10 cellular contexts compared by ENCODE assay signal in genomic region chr14:101183376-101184103, GRCh38.
DNase-seq lines count a peak whose midpoint lies in the region; ATAC-seq and TF ChIP-seq lines count a peak whose summit lies in the region.
"Had no signal": no experiment of that assay in that cellular context is flagged by ENCODE, and none has a peak within 500 bp of the region (broad histone marks: within the 10 kb centered on the region; RNA-seq: fewer than 3 reads in every experiment).

No MANE protein-coding gene starts in this region.

- POLR2A ChIA-PET in GM10248 (lab: Yijun Ruan, JAX): no interaction called here
- POLR2A ChIA-PET in activated CD4-positive, alpha-beta T cell treated with anti-CD3 and anti-CD28 coated beads, Interleukin-2, amount 10 ng/mL, durations not matched to agents 7 days and 5 days (lab: Charles Lee): no interaction called here
- POLR2A ChIA-PET in activated CD8-positive, alpha-beta T cell treated with anti-CD3 and anti-CD28 coated beads, Interleukin-2, amount 10 ng/mL, durations not matched to agents 7 days and 5 days (lab: Charles Lee): no interaction called here

- TF ChIP-seq POLR2A in Peyer's patch (IDR thresholded peaks at IDR 0.05): no peak

- no peak overlapping the region for H3K4me3 Mint-ChIP-seq in progenitor cell of endocrine pancreas (ENCODE audit: low read depth)
- no peak overlapping the region for H3K4me3 Mint-ChIP-seq in activated CD4-positive, alpha-beta T cell treated with anti-CD3 and anti-CD28 coated beads, Interleukin-2, amount 10 ng/mL, durations not matched to agents 7 days and 5 days
- H3K4me3 Mint-ChIP-seq in activated CD8-positive, alpha-beta T cell treated with anti-CD3 and anti-CD28 coated beads, Interleukin-2, amount 10 ng/mL, durations not matched to agents 7 days and 5 days: no peak overlapping the region
- H3K4me3 Mint-ChIP-seq in T-helper 2 cell treated with Interferon-gamma antibody and Interleukin-4, amounts not matched to agents 5 μg/mL and 100 μg/mL, for 36 hours: no peak overlapping the region

- peaks cover 26% of the 10 kb centered on the region for H3K27me3 Mint-ChIP-seq in progenitor cell of endocrine pancreas
- no peaks in the 10 kb centered on the region for H3K27me3 Mint-ChIP-seq in activated CD4-positive, alpha-beta T cell treated with anti-CD3 and anti-CD28 coated beads, Interleukin-2, amount 10 ng/mL, durations not matched to agents 7 days and 5 days
- no peaks in the 10 kb centered on the region for H3K27me3 Mint-ChIP-seq in activated CD8-positive, alpha-beta T cell treated with anti-CD3 and anti-CD28 coated beads, Interleukin-2, amount 10 ng/mL, durations not matched to agents 7 days and 5 days (ENCODE audit: low read depth)
- H3K27me3 Mint-ChIP-seq in T-helper 2 cell treated with Interferon-gamma antibody and Interleukin-4, amounts not matched to agents 5 μg/mL and 100 μg/mL, for 36 hours (ENCODE audit: low read depth): no peaks in the 10 kb centered on the region

- no peak for ATAC-seq in activated CD8-positive, alpha-beta T cell treated with anti-CD3 and anti-CD28 coated beads, Interleukin-2, amount 10 ng/mL, durations not matched to agents 7 days and 5 days

- TF ChIP-seq CTCF in GM10248 (IDR thresholded peaks at IDR 0.05; ENCODE audit: control extremely low read depth, extremely low read depth, low read depth, missing control alignments) (no peak), Peyer's patch (IDR thresholded peaks at IDR 0.05) (peak in 4 of 6 experiments; percentile 17 to 34 (median 32)), hepatocyte (IDR thresholded peaks at IDR 0.05; ENCODE audit: poor library complexity) (peak; percentile 79), progenitor cell of endocrine pancreas (IDR thresholded peaks at IDR 0.05; ENCODE audit: unreplicated experiment) (peak; percentile 77)

- H3K4me3 ChIP-seq in Peyer's patch (no peak overlapping the region), hepatocyte (no peak overlapping the region)
- H3K4me3 ChIP-seq: HAP-1 had no signal

- H3K36me3 ChIP-seq in Peyer's patch (no peaks in the 10 kb centered on the region), hepatocyte (replicated peaks; ENCODE audit: insufficient read depth, low read depth) (no peaks in the 10 kb centered on the region)
- H3K36me3 ChIP-seq: HAP-1, neutrophil had no signal

- no peaks in the 10 kb centered on the region for H3K79me2 ChIP-seq in hepatocyte

- no peaks in the 10 kb centered on the region for H4K20me1 ChIP-seq in hepatocyte (ENCODE audit: insufficient read depth, poor library complexity, severe bottlenecking)

- no peaks in the 10 kb centered on the region for H3K36me3 Mint-ChIP-seq in progenitor cell of endocrine pancreas (ENCODE audit: insufficient read depth)
- no peaks in the 10 kb centered on the region for H3K36me3 Mint-ChIP-seq in activated CD4-positive, alpha-beta T cell treated with anti-CD3 and anti-CD28 coated beads, Interleukin-2, amount 10 ng/mL, durations not matched to agents 7 days and 5 days (ENCODE audit: low read depth)
- H3K36me3 Mint-ChIP-seq in activated CD8-positive, alpha-beta T cell treated with anti-CD3 and anti-CD28 coated beads, Interleukin-2, amount 10 ng/mL, durations not matched to agents 7 days and 5 days (ENCODE audit: low read depth): no peaks in the 10 kb centered on the region
- H3K36me3 Mint-ChIP-seq in T-helper 2 cell treated with Interferon-gamma antibody and Interleukin-4, amounts not matched to agents 5 μg/mL and 100 μg/mL, for 36 hours (ENCODE audit: low read depth): no peaks in the 10 kb centered on the region

- no peaks in the 10 kb centered on the region for H3K4me1 ChIP-seq in Peyer's patch
- H3K4me1 ChIP-seq in hepatocyte (ENCODE audit: insufficient read depth): peaks cover 10% of the 10 kb centered on the region
- H3K4me1 ChIP-seq: HAP-1 had no signal

- H3K9me3 Mint-ChIP-seq in progenitor cell of endocrine pancreas (ENCODE audit: low read depth): peaks cover 7% of the 10 kb centered on the region
- no peaks in the 10 kb centered on the region for H3K9me3 Mint-ChIP-seq in activated CD4-positive, alpha-beta T cell treated with anti-CD3 and anti-CD28 coated beads, Interleukin-2, amount 10 ng/mL, durations not matched to agents 7 days and 5 days
- no peaks in the 10 kb centered on the region for H3K9me3 Mint-ChIP-seq in activated CD8-positive, alpha-beta T cell treated with anti-CD3 and anti-CD28 coated beads, Interleukin-2, amount 10 ng/mL, durations not matched to agents 7 days and 5 days (ENCODE audit: insufficient read depth)
- no peaks in the 10 kb centered on the region for H3K9me3 Mint-ChIP-seq in T-helper 2 cell treated with Interferon-gamma antibody and Interleukin-4, amounts not matched to agents 5 μg/mL and 100 μg/mL, for 36 hours

- 52% methylated on average over 22 of the region's 23 CpGs for WGBS in hepatocyte (ENCODE audit: low lambda C conversion rate, missing lambda C conversion rate)

- DNase-seq in GM10248 (ENCODE audit: extremely low spot score) (peak; percentile 6), Peyer's patch (peak in 1 of 3 donors; percentile 47), hepatocyte (ENCODE audit: low spot score) (peak; percentile 83), progenitor cell of endocrine pancreas (ENCODE audit: low spot score, unreplicated experiment) (peak; percentile 84), NCI-H2107 (lab: John Stamatoyannopoulos, UW) (no peak)
- DNase-seq in activated CD4-positive, alpha-beta T cell treated with anti-CD3 and anti-CD28 coated beads, Interleukin-2, amount 10 ng/mL, durations not matched to agents 7 days and 5 days: no peak
- no peak for DNase-seq in activated CD8-positive, alpha-beta T cell treated with anti-CD3 and anti-CD28 coated beads, Interleukin-2, amount 10 ng/mL, durations not matched to agents 7 days and 5 days
- no peak for DNase-seq in T-helper 2 cell treated with Interferon-gamma antibody and Interleukin-4, amounts not matched to agents 5 μg/mL and 100 μg/mL, for 36 hours (ENCODE audit: low spot score)

- no peaks in the 10 kb centered on the region for H3K9me2 ChIP-seq in hepatocyte (replicated peaks; ENCODE audit: insufficient read depth)

- H3K27me3 ChIP-seq in Peyer's patch (no peaks in the 10 kb centered on the region), hepatocyte (no peaks in the 10 kb centered on the region)
- H3K27me3 ChIP-seq: neutrophil had no signal

- H3K9me3 ChIP-seq in Peyer's patch (no peaks in the 10 kb centered on the region), hepatocyte (ENCODE audit: low read depth) (no peaks in the 10 kb centered on the region)
- H3K9me3 ChIP-seq: HAP-1, neutrophil had no signal

- H3K4me1 Mint-ChIP-seq in progenitor cell of endocrine pancreas (ENCODE audit: low read depth): no peaks in the 10 kb centered on the region
- no peaks in the 10 kb centered on the region for H3K4me1 Mint-ChIP-seq in activated CD4-positive, alpha-beta T cell treated with anti-CD3 and anti-CD28 coated beads, Interleukin-2, amount 10 ng/mL, durations not matched to agents 7 days and 5 days
- peaks cover 2% of the 10 kb centered on the region for H3K4me1 Mint-ChIP-seq in activated CD8-positive, alpha-beta T cell treated with anti-CD3 and anti-CD28 coated beads, Interleukin-2, amount 10 ng/mL, durations not matched to agents 7 days and 5 days (ENCODE audit: low read depth)
- H3K4me1 Mint-ChIP-seq in T-helper 2 cell treated with Interferon-gamma antibody and Interleukin-4, amounts not matched to agents 5 μg/mL and 100 μg/mL, for 36 hours (ENCODE audit: low read depth): no peaks in the 10 kb centered on the region

- H2AFZ ChIP-seq in hepatocyte: peak overlapping the region; percentile 52

- H3K27ac ChIP-seq in Peyer's patch (no peak overlapping the region), hepatocyte (no peak overlapping the region)
- H3K27ac ChIP-seq: neutrophil had no signal

- no peak overlapping the region for H3K27ac Mint-ChIP-seq in progenitor cell of endocrine pancreas
- H3K27ac Mint-ChIP-seq in activated CD4-positive, alpha-beta T cell treated with anti-CD3 and anti-CD28 coated beads, Interleukin-2, amount 10 ng/mL, durations not matched to agents 7 days and 5 days: no peak overlapping the region
- no peak overlapping the region for H3K27ac Mint-ChIP-seq in activated CD8-positive, alpha-beta T cell treated with anti-CD3 and anti-CD28 coated beads, Interleukin-2, amount 10 ng/mL, durations not matched to agents 7 days and 5 days
- H3K27ac Mint-ChIP-seq in T-helper 2 cell treated with Interferon-gamma antibody and Interleukin-4, amounts not matched to agents 5 μg/mL and 100 μg/mL, for 36 hours: no peak overlapping the region

- CTCF ChIA-PET in GM10248 (lab: Yijun Ruan, JAX): no interaction called here
- CTCF ChIA-PET in activated CD4-positive, alpha-beta T cell treated with anti-CD3 and anti-CD28 coated beads, Interleukin-2, amount 10 ng/mL, durations not matched to agents 7 days and 5 days (lab: Charles Lee): no interaction called here
- CTCF ChIA-PET in activated CD8-positive, alpha-beta T cell treated with anti-CD3 and anti-CD28 coated beads, Interleukin-2, amount 10 ng/mL, durations not matched to agents 7 days and 5 days (lab: Charles Lee): no interaction called here

- peak overlapping the region; percentile 54 for H3K4me2 ChIP-seq in hepatocyte

Comparison
In these comparisons a context has a peak if more than half of its experiments do, and no peak if none do; other contexts are left out.
1. DNase-seq: peak in GM10248 (single experiment), hepatocyte (single experiment) and progenitor cell of endocrine pancreas (single experiment); none in activated CD4-positive, alpha-beta T cell treated with anti-CD3 and anti-CD28 coated beads, Interleukin-2, amount 10 ng/mL, durations not matched to agents 7 days and 5 days (single experiment), NCI-H2107 (single experiment), activated CD8-positive, alpha-beta T cell treated with anti-CD3 and anti-CD28 coated beads, Interleukin-2, amount 10 ng/mL, durations not matched to agents 7 days and 5 days (single experiment) and T-helper 2 cell treated with Interferon-gamma antibody and Interleukin-4, amounts not matched to agents 5 μg/mL and 100 μg/mL, for 36 hours (single experiment).